ENCODE assay signal across 2 cellular contexts in the genomic region with DNA sequence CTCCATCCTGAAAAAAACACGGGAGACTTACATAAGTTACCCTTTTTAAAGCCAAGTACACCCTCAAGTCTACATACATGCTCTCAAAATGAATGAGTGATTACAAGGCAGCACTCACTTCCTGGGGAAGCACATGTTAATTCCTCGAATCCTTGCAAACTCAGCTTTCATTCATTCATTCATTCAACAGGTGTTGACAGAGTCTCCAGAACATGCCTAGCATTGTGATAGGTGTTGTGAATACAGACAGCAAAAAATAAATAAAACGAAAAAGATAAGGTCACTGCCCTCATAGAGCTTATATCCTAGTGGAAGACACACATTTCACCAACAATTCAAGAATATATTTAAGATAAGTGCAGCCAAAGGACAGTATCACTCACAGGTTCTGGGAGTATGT.
A peak's percentile ranks its signal among the peaks of the same experiment; 100 is the strongest.
TF ChIP-seq lines count a peak whose summit lies in the region.

No MANE protein-coding gene starts in this region.

TF ChIP-seq in HEK293, 187 proteins besides CTCF, POLR2A, EP300 and RAD21 (continued from another document):
- TF ChIP-seq, protein P1, sequence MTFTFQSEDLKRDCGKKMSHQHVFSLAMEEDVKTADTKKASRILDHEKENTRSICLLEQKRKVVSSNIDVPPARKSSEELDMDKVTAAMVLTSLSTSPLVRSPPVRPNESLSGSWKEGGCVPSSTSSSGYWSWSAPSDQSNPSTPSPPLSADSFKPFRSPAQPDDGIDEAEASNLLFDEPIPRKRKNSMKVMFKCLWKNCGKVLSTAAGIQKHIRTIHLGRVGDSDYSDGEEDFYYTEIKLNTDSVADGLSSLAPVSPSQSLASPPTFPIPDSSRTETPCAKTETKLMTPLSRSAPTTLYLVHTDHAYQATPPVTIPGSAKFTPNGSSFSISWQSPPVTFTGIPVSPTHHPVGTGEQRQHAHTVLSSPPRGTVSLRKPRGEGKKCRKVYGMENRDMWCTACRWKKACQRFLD (tag by site-specific recombination; IDR thresholded peaks at IDR 0.05) = no peak
- TF ChIP-seq, protein P2, sequence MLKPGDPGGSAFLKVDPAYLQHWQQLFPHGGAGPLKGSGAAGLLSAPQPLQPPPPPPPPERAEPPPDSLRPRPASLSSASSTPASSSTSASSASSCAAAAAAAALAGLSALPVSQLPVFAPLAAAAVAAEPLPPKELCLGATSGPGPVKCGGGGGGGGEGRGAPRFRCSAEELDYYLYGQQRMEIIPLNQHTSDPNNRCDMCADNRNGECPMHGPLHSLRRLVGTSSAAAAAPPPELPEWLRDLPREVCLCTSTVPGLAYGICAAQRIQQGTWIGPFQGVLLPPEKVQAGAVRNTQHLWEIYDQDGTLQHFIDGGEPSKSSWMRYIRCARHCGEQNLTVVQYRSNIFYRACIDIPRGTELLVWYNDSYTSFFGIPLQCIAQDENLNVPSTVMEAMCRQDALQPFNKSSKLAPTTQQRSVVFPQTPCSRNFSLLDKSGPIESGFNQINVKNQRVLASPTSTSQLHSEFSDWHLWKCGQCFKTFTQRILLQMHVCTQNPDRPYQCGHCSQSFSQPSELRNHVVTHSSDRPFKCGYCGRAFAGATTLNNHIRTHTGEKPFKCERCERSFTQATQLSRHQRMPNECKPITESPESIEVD (tag by site-specific recombination; IDR thresholded peaks at IDR 0.05) = no peak
- peak; percentile 85 for TF ChIP-seq SCRT1 (tag by site-specific recombination; IDR thresholded peaks at IDR 0.05; ENCODE audit: borderline replicate concordance)

TF ChIP-seq in H1, 55 proteins besides CTCF, POLR2A, EP300 and RAD21 (continued from another document):
- TF ChIP-seq, protein P3, sequence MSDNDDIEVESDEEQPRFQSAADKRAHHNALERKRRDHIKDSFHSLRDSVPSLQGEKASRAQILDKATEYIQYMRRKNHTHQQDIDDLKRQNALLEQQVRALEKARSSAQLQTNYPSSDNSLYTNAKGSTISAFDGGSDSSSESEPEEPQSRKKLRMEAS (IDR thresholded peaks at IDR 0.05) = no peak
- TF ChIP-seq CHD1 (IDR thresholded peaks at IDR 0.05; ENCODE audit: low read depth, low read length) (no peak), RXRA (IDR thresholded peaks at IDR 0.05; ENCODE audit: insufficient read depth, low read depth, low read length) (no peak), KDM4A (IDR thresholded peaks at IDR 0.05; ENCODE audit: low read depth, low read length, severe bottlenecking) (no peak), CHD2 (IDR thresholded peaks at IDR 0.05; ENCODE audit: low read length) (no peak), RNF2 (IDR thresholded peaks at IDR 0.05; ENCODE audit: borderline replicate concordance, low read depth, low read length, missing control alignments, poor library complexity, severe bottlenecking) (no peak), KDM5A (IDR thresholded peaks at IDR 0.05; ENCODE audit: low read length) (no peak), NRF1 (IDR thresholded peaks at IDR 0.05; ENCODE audit: low read depth, low read length) (no peak), MAFK (IDR thresholded peaks at IDR 0.05; ENCODE audit: low read depth, low read length) (no peak), ZNF274 (IDR thresholded peaks at IDR 0.05; ENCODE audit: borderline replicate concordance, extremely low read depth, low read length) (no peak), JUN (IDR thresholded peaks at IDR 0.05; ENCODE audit: low read depth, low read length) (no peak), POU5F1 (IDR thresholded peaks at IDR 0.05; ENCODE audit: low read depth, low read length) (no peak), TCF12 (IDR thresholded peaks at IDR 0.05; ENCODE audit: low read depth, low read length) (no peak), SP4 (IDR thresholded peaks at IDR 0.05; ENCODE audit: low read length) (no peak)
- TF ChIP-seq, protein P4, sequence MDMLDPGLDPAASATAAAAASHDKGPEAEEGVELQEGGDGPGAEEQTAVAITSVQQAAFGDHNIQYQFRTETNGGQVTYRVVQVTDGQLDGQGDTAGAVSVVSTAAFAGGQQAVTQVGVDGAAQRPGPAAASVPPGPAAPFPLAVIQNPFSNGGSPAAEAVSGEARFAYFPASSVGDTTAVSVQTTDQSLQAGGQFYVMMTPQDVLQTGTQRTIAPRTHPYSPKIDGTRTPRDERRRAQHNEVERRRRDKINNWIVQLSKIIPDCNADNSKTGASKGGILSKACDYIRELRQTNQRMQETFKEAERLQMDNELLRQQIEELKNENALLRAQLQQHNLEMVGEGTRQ (IDR thresholded peaks at IDR 0.05; ENCODE audit: low read length) = no peak
- TF ChIP-seq, protein P5, sequence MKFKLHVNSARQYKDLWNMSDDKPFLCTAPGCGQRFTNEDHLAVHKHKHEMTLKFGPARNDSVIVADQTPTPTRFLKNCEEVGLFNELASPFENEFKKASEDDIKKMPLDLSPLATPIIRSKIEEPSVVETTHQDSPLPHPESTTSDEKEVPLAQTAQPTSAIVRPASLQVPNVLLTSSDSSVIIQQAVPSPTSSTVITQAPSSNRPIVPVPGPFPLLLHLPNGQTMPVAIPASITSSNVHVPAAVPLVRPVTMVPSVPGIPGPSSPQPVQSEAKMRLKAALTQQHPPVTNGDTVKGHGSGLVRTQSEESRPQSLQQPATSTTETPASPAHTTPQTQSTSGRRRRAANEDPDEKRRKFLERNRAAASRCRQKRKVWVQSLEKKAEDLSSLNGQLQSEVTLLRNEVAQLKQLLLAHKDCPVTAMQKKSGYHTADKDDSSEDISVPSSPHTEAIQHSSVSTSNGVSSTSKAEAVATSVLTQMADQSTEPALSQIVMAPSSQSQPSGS (IDR thresholded peaks at IDR 0.05; ENCODE audit: low read length) = no peak
